In genomic region chr6:36285187-36285612, GRCh38 we compare ENCODE assay signal across 18 cellular contexts. TPM values are rescaled to one million over a fixed set of nuclear protein-coding genes. Genes with fewer than 3 reads are reported as not detected.
DNase-seq lines count a peak whose midpoint lies in the region; TF ChIP-seq lines count a peak whose summit lies in the region.
"Had no signal": no experiment of that assay in that cellular context is flagged by ENCODE, and none has a peak within 500 bp of the region (broad histone marks: within the 10 kb centered on the region; RNA-seq: fewer than 3 reads in every experiment).

No MANE protein-coding gene starts in this region.

- no peaks in the 10 kb centered on the region for H3K9me3 Mint-ChIP-seq in activated T-helper 1 cell treated with anti-CD3 and anti-CD28 coated beads, Interleukin-12 subunit alpha, Interleukin-12 subunit beta, Interleukin-2, Interleukin-4 antibody, amounts not matched to agents 30 ng/mL and 10 ng/mL and 1 ng/mL, durations not matched to agents 14 hours and 24 hours and 36 hours
- H3K9me3 Mint-ChIP-seq: activated T-helper 2 cell treated with anti-CD3 and anti-CD28 coated beads, Interferon-gamma antibody, Interleukin-2, Interleukin-4, amounts not matched to agents 10 μg/mL and 5 μg/mL and 100 μg/mL, durations not matched to agents 14 hours and 24 hours and 36 hours; stimulated activated naive CD8-positive, alpha-beta T cell treated with anti-CD3 and anti-CD28 coated beads, Interleukin-15, amount 100 ng/mL, for 72 hours had no signal

- peak overlapping the region in 44 of 59 donors; percentile 13 to 79 (median 54) for H3K27ac ChIP-seq in dorsolateral prefrontal cortex
- H3K27ac ChIP-seq: heart left ventricle, parathyroid adenoma, SJSA1, spleen had no signal

- H3K27me3 ChIP-seq in H7 (ENCODE audit: control insufficient read depth, insufficient read depth, low read length), result no peaks in the 10 kb centered on the region
- H3K27me3 ChIP-seq in dorsolateral prefrontal cortex, result peaks cover 0 to 18% (median 0%) of the 10 kb centered on the region in 45 donors
- H3K27me3 ChIP-seq in neuron (ENCODE audit: insufficient read depth, low read length), result no peaks in the 10 kb centered on the region

- peak in 6 of 56 donors; percentile 7 to 24 (median 11) for TF ChIP-seq CTCF in dorsolateral prefrontal cortex (IDR thresholded peaks at IDR 0.05 in 54 of 56, conservative IDR thresholded peaks at IDR 0.05 in 2 of 56; ENCODE audit: low read depth in 1 of 56, partially characterized antibody in 56 of 56)

- peaks cover 26% of the 10 kb centered on the region for H3K27me3 Mint-ChIP-seq in activated T-helper 1 cell treated with anti-CD3 and anti-CD28 coated beads, Interleukin-12 subunit alpha, Interleukin-12 subunit beta, Interleukin-2, Interleukin-4 antibody, amounts not matched to agents 30 ng/mL and 10 ng/mL and 1 ng/mL, durations not matched to agents 14 hours and 24 hours and 36 hours (ENCODE audit: insufficient read depth)

- intact Hi-C loops in dorsolateral prefrontal cortex (cut with DNase I), result no loop called here
- intact Hi-C loops in activated T-helper 1 cell treated with anti-CD3 and anti-CD28 coated beads, Interleukin-12 subunit alpha, Interleukin-12 subunit beta, Interleukin-2, Interleukin-4 antibody, amounts not matched to agents 30 ng/mL and 10 ng/mL and 1 ng/mL, durations not matched to agents 14 hours and 24 hours and 36 hours (cut with micrococcal nuclease), result no loop called here

- no peaks in the 10 kb centered on the region for H3K36me3 Mint-ChIP-seq in activated T-helper 1 cell treated with anti-CD3 and anti-CD28 coated beads, Interleukin-12 subunit alpha, Interleukin-12 subunit beta, Interleukin-2, Interleukin-4 antibody, amounts not matched to agents 30 ng/mL and 10 ng/mL and 1 ng/mL, durations not matched to agents 14 hours and 24 hours and 36 hours (ENCODE audit: low read depth)

- H3K4me1 ChIP-seq in neuron (ENCODE audit: insufficient read depth, low read length), result peaks cover 15% of the 10 kb centered on the region
- H3K4me1 ChIP-seq: parathyroid adenoma, SJSA1 had no signal

- H2AFZ ChIP-seq in neuron (ENCODE audit: low read depth, low read length), result peak overlapping the region; percentile 43
- H2AFZ ChIP-seq: parathyroid adenoma had no signal

- H3K36me3 ChIP-seq in H7 (replicated peaks; ENCODE audit: control insufficient read depth, insufficient read depth, low read length), result no peaks in the 10 kb centered on the region
- H3K36me3 ChIP-seq in neuron (ENCODE audit: insufficient read depth, low read length), result no peaks in the 10 kb centered on the region
- H3K36me3 ChIP-seq: heart left ventricle, SJSA1, spleen had no signal

- no peaks in the 10 kb centered on the region for H3K9me3 ChIP-seq in neuron (ENCODE audit: low read length)
- H3K9me3 ChIP-seq: SJSA1, spleen had no signal

- H3K4me3 ChIP-seq in H7 (ENCODE audit: insufficient read depth, low read depth, low read length), result no peak overlapping the region
- H3K4me3 ChIP-seq in dorsolateral prefrontal cortex, result peak overlapping the region in 39 of 59 donors; percentile 0 to 53 (median 24)
- H3K4me3 ChIP-seq in neuron (ENCODE audit: low read length), result no peak overlapping the region
- H3K4me3 ChIP-seq: heart left ventricle, SJSA1, spleen had no signal

- no peak overlapping the region for H3K27ac Mint-ChIP-seq in activated T-helper 1 cell treated with anti-CD3 and anti-CD28 coated beads, Interleukin-12 subunit alpha, Interleukin-12 subunit beta, Interleukin-2, Interleukin-4 antibody, amounts not matched to agents 30 ng/mL and 10 ng/mL and 1 ng/mL, durations not matched to agents 14 hours and 24 hours and 36 hours
- H3K27ac Mint-ChIP-seq: activated T-helper 2 cell treated with anti-CD3 and anti-CD28 coated beads, Interferon-gamma antibody, Interleukin-2, Interleukin-4, amounts not matched to agents 10 μg/mL and 5 μg/mL and 100 μg/mL, durations not matched to agents 14 hours and 24 hours and 36 hours; stimulated activated naive CD8-positive, alpha-beta T cell treated with anti-CD3 and anti-CD28 coated beads, Interleukin-15, amount 100 ng/mL, for 72 hours had no signal

- no peaks in the 10 kb centered on the region for H3K4me1 Mint-ChIP-seq in activated T-helper 1 cell treated with anti-CD3 and anti-CD28 coated beads, Interleukin-12 subunit alpha, Interleukin-12 subunit beta, Interleukin-2, Interleukin-4 antibody, amounts not matched to agents 30 ng/mL and 10 ng/mL and 1 ng/mL, durations not matched to agents 14 hours and 24 hours and 36 hours (ENCODE audit: low read depth)

- no peak overlapping the region for H3K4me3 Mint-ChIP-seq in activated T-helper 1 cell treated with anti-CD3 and anti-CD28 coated beads, Interleukin-12 subunit alpha, Interleukin-12 subunit beta, Interleukin-2, Interleukin-4 antibody, amounts not matched to agents 30 ng/mL and 10 ng/mL and 1 ng/mL, durations not matched to agents 14 hours and 24 hours and 36 hours
- H3K4me3 Mint-ChIP-seq: stimulated activated naive CD8-positive, alpha-beta T cell treated with anti-CD3 and anti-CD28 coated beads, Interleukin-15, amount 100 ng/mL, for 72 hours had no signal

- DNase-seq in H7 (peak; percentile 96), NOMO-1 treated with dmso at 0.1 percent for 144 hours (lab: John Stamatoyannopoulos, UW; ENCODE audit: unreplicated experiment) (peak; percentile 20), dorsolateral prefrontal cortex (peak in 9 of 10 donors; percentile 33 to 79 (median 68)), dermis blood vessel endothelial cell (no peak), NCI-H2196 treated with DMSO at 0.1 percent for 48 hours (lab: John Stamatoyannopoulos, UW; ENCODE audit: unreplicated experiment) (no peak)
- no peak for DNase-seq in stimulated activated CD4-positive, alpha-beta T cell treated with anti-CD3 and anti-CD28 coated beads, Interleukin-2, amount 100 ng/mL, for 48 hours
- no peak for DNase-seq in activated T-helper 1 cell treated with anti-CD3 and anti-CD28 coated beads, Interleukin-12 subunit alpha, Interleukin-12 subunit beta, Interleukin-2, Interleukin-4 antibody, amounts not matched to agents 30 ng/mL and 10 ng/mL and 1 ng/mL, durations not matched to agents 14 hours and 24 hours and 36 hours (ENCODE audit: low spot score)
- DNase-seq: aorta; cortex of kidney; heart left ventricle; kidney glomerular epithelial cell; spleen; stimulated activated naive CD8-positive, alpha-beta T cell treated with anti-CD3 and anti-CD28 coated beads, Interleukin-15, amount 100 ng/mL, for 72 hours had no signal

RNA-seq across cellular contexts. Expression of gene PNPLA1, which starts 15.3 kb away (rescaled TPM):
- not detected in 2 replicates for total RNA-seq in H7 (2014; rRNA removed; shearing (Covaris generic))
- total RNA-seq in dorsolateral prefrontal cortex (1 to 10 TPM in 3 of 120 experiments, under 1 TPM in 75, not detected in 42; 0.21 to 1.8 (median 0.46) TPM), dermis blood vessel endothelial cell (not detected in 2 replicates)
- total RNA-seq in activated T-helper 1 cell treated with anti-CD3 and anti-CD28 coated beads, Interleukin-12 subunit alpha, Interleukin-12 subunit beta, Interleukin-2, Interleukin-4 antibody, amounts not matched to agents 30 ng/mL and 10 ng/mL and 1 ng/mL, durations not matched to agents 14 hours and 24 hours and 36 hours, result not detected in 2 replicates
- total RNA-seq: activated T-helper 2 cell treated with anti-CD3 and anti-CD28 coated beads, Interferon-gamma antibody, Interleukin-2, Interleukin-4, amounts not matched to agents 10 μg/mL and 5 μg/mL and 100 μg/mL, durations not matched to agents 14 hours and 24 hours and 36 hours; SJSA1 had no signal

RNA-seq across cellular contexts. Expression of gene BNIP5, which starts 51.5 kb away (rescaled TPM):
- total RNA-seq in H7 (2014; rRNA removed; shearing (Covaris generic)), result not detected in 2 replicates
- under 1 TPM in 42 of 120 experiments, not detected in 78; 0.10 to 0.56 (median 0.18) TPM for total RNA-seq in dorsolateral prefrontal cortex
- not detected in 2 replicates for total RNA-seq in dermis blood vessel endothelial cell
- not detected in 2 replicates for total RNA-seq in activated T-helper 1 cell treated with anti-CD3 and anti-CD28 coated beads, Interleukin-12 subunit alpha, Interleukin-12 subunit beta, Interleukin-2, Interleukin-4 antibody, amounts not matched to agents 30 ng/mL and 10 ng/mL and 1 ng/mL, durations not matched to agents 14 hours and 24 hours and 36 hours
- total RNA-seq: activated T-helper 2 cell treated with anti-CD3 and anti-CD28 coated beads, Interferon-gamma antibody, Interleukin-2, Interleukin-4, amounts not matched to agents 10 μg/mL and 5 μg/mL and 100 μg/mL, durations not matched to agents 14 hours and 24 hours and 36 hours; aorta; heart left ventricle; mononuclear cell; SJSA1; spleen had no signal

Comparison
In these comparisons a context has a peak if more than half of its experiments do, and no peak if none do; other contexts are left out.
1. DNase-seq: peak in H7 (single experiment), NOMO-1 treated with dmso at 0.1 percent for 144 hours (single experiment) and dorsolateral prefrontal cortex (9 of 10); none in stimulated activated CD4-positive, alpha-beta T cell treated with anti-CD3 and anti-CD28 coated beads, Interleukin-2, amount 100 ng/mL, for 48 hours (0 of 2), dermis blood vessel endothelial cell (single experiment), activated T-helper 1 cell treated with anti-CD3 and anti-CD28 coated beads, Interleukin-12 subunit alpha, Interleukin-12 subunit beta, Interleukin-2, Interleukin-4 antibody, amounts not matched to agents 30 ng/mL and 10 ng/mL and 1 ng/mL, durations not matched to agents 14 hours and 24 hours and 36 hours (single experiment) and NCI-H2196 treated with DMSO at 0.1 percent for 48 hours (single experiment).
2. H3K4me3 ChIP-seq: peak in dorsolateral prefrontal cortex (39 of 59); none in H7 (single experiment) and neuron (single experiment).